8 cellular contexts compared by ENCODE assay signal in genomic region chr17:47188799-47189731, GRCh38. TPM values are rescaled to one million over a fixed set of nuclear protein-coding genes. Genes with fewer than 3 reads are reported as not detected.
DNase-seq lines count a peak whose midpoint lies in the region; ATAC-seq and TF ChIP-seq lines count a peak whose summit lies in the region.

TSS of gene CDC27 (minus strand) at chr17:47189295. CDS start at chr17:47189172, 123 bp downstream.

- H4K20me1 ChIP-seq in SK-N-SH (ENCODE audit: insufficient read depth), result peaks cover 41% of the 10 kb centered on the region

- peak within 1 kb of the TSS; percentile 93 to 96 for H3K27ac ChIP-seq in SK-N-SH (ENCODE audit: low read depth in 2 of 2, low read length in 1 of 2)
- H3K27ac ChIP-seq in gastroesophageal sphincter, result peak within 1 kb of the TSS; percentile 84 to 98 (median 92)
- peak within 1 kb of the TSS; percentile 90 for H3K27ac ChIP-seq in neutrophil
- H3K27ac ChIP-seq in substantia nigra (ENCODE audit: low read depth, low read length, poor library complexity, severe bottlenecking), result peak within 1 kb of the TSS; percentile 90

- H3K4me2 ChIP-seq in SK-N-SH, result peak within 1 kb of the TSS; percentile 86

- H3K4me3 ChIP-seq in SK-N-SH (ENCODE audit: low read depth in 2 of 2, low read length in 1 of 2) (peak within 1 kb of the TSS; percentile 90 to 93), gastroesophageal sphincter (peak within 1 kb of the TSS; percentile 64 to 74), neutrophil (ENCODE audit: low read depth in 1 of 2, low read length in 1 of 2) (peak within 1 kb of the TSS; percentile 73 to 92)

- WGBS in SK-N-SH (ENCODE audit: low lambda C conversion rate), result under 1% methylated on average over 64 of the region's 66 CpGs
- 1% methylated on average over 15 to 19 of the region's 66 CpGs for WGBS in gastroesophageal sphincter (ENCODE audit: low coverage in 1 of 2), 2 donors

- H2AFZ ChIP-seq in SK-N-SH (ENCODE audit: low read depth), result peak within 1 kb of the TSS; percentile 99

- POLR2A ChIA-PET in SK-N-SH (lab: Yijun Ruan, JAX), result interaction anchor here (0.6 to 0.7 kb wide), 2 partner anchors 126 to 243 kb away, joined by 3 read pairs; no protein-coding TSS in a partner anchor

- H3K36me3 ChIP-seq in SK-N-SH (replicated peaks in 1 of 2; ENCODE audit: control insufficient read depth in 1 of 2, insufficient read depth in 2 of 2, low read length in 1 of 2), result peaks cover 10 to 13% of the 10 kb centered on the region in 2 experiments
- H3K36me3 ChIP-seq in gastroesophageal sphincter, result no peaks in the 10 kb centered on the region
- H3K36me3 ChIP-seq in neutrophil, result no peaks in the 10 kb centered on the region

- TF ChIP-seq CTCF in SK-N-SH (IDR thresholded peaks at IDR 0.05) (0 out of 2 replicates have a peak, but pooled peaks have one; percentile 6), gastroesophageal sphincter (IDR thresholded peaks at IDR 0.05) (peak in 1 of 4 experiments; percentile 18), neutrophil (IDR thresholded peaks at IDR 0.05) (peak; percentile 74)

- TF ChIP-seq POLR2A in gastroesophageal sphincter (IDR thresholded peaks at IDR 0.05), result peak in 1 of 2 donors; percentile 46

- DNase-seq in GM04504 (ENCODE audit: low read depth) (peak; percentile 96), NCI-H1048 (lab: John Stamatoyannopoulos, UW) (peak; percentile 99), SK-N-SH (peak; percentile 97), substantia nigra (lab: John Stamatoyannopoulos, UW) (peak; percentile 76 to 100 (median 95))
- DNase-seq in activated naive CD4-positive, alpha-beta T cell treated with anti-CD3 and anti-CD28 coated beads, Interleukin-2, amount 50 U/mL, for 16 hours, result peak; percentile 100

- peaks cover 51% of the 10 kb centered on the region for H3K79me2 ChIP-seq in SK-N-SH (ENCODE audit: insufficient read depth)

- H3F3A ChIP-seq in SK-N-SH (replicated peaks; ENCODE audit: insufficient read depth), result peaks cover 10% of the 10 kb centered on the region

- no peak for TF ChIP-seq EP300 in SK-N-SH (IDR thresholded peaks at IDR 0.05; ENCODE audit: borderline replicate concordance in 1 of 2, low read depth in 1 of 2, low read length in 1 of 2)
- no peak for TF ChIP-seq EP300 in gastroesophageal sphincter (IDR thresholded peaks at IDR 0.05)

- H3K9me3 ChIP-seq in SK-N-SH (no peaks in the 10 kb centered on the region), gastroesophageal sphincter (no peaks in the 10 kb centered on the region), neutrophil (no peaks in the 10 kb centered on the region)

- peaks cover 0 to 33% of the 10 kb centered on the region in 2 experiments; a peak in 3 of 4 replicates for H3K4me1 ChIP-seq in SK-N-SH (ENCODE audit: control insufficient read depth in 1 of 2, insufficient read depth in 2 of 2, low read depth in 1 of 2, low read length in 1 of 2)
- H3K4me1 ChIP-seq in gastroesophageal sphincter, result peaks cover 6 to 47% (median 6%) of the 10 kb centered on the region in 3 donors
- peaks cover 18 to 25% of the 10 kb centered on the region in 2 experiments for H3K4me1 ChIP-seq in neutrophil (ENCODE audit: control insufficient read depth in 1 of 2, insufficient read depth in 1 of 2, low read depth in 1 of 2, low read length in 1 of 2)

- H3K9ac ChIP-seq in SK-N-SH, result peak within 1 kb of the TSS; percentile 98

- ATAC-seq in HG02571 (IDR thresholded peaks at IDR 0.05; ENCODE audit: unreplicated experiment) (peak; percentile 94), gastroesophageal sphincter (peak; percentile 98)

- CTCF ChIA-PET in SK-N-SH (lab: Yijun Ruan, JAX), result interaction anchor here (0.9 to 1.4 kb wide), 3 partner anchors 18 to 127 kb away, joined by 3 to 6 read pairs (median 4); no protein-coding TSS in a partner anchor

- TF ChIP-seq RAD21 in SK-N-SH (IDR thresholded peaks at IDR 0.05; ENCODE audit: low read length), result no peak

- H3K27me3 ChIP-seq in SK-N-SH (ENCODE audit: insufficient read depth), result no peaks in the 10 kb centered on the region
- H3K27me3 ChIP-seq in gastroesophageal sphincter, result no peaks in the 10 kb centered on the region
- H3K27me3 ChIP-seq in neutrophil, result no peaks in the 10 kb centered on the region

- H3K9me2 ChIP-seq in SK-N-SH, result no peaks in the 10 kb centered on the region

TF ChIP-seq in SK-N-SH, 30 proteins besides CTCF, POLR2A, EP300 and RAD21 (continues in another document):
- peak; percentile 52 for TF ChIP-seq TAF1 (IDR thresholded peaks at IDR 0.05; ENCODE audit: borderline replicate concordance, low read depth, low read length)
- TF ChIP-seq POLR2AphosphoS5 (IDR thresholded peaks at IDR 0.05; ENCODE audit: low read depth, low read length), result peak; percentile 36; the same call in 1 of the 2 replicates
- no peak for TF ChIP-seq ELF1 (IDR thresholded peaks at IDR 0.05)
- no peak for TF ChIP-seq IRF3 (IDR thresholded peaks at IDR 0.05; ENCODE audit: low read depth, low read length)
- TF ChIP-seq USF2 (IDR thresholded peaks at IDR 0.05; ENCODE audit: borderline replicate concordance, low read depth, low read length), result no peak
- TF ChIP-seq YY1 (IDR thresholded peaks at IDR 0.05; ENCODE audit: low read depth), result peak; percentile 47; the same call in 1 of the 2 replicates
- TF ChIP-seq RCOR1 (IDR thresholded peaks at IDR 0.05; ENCODE audit: low read length), result no peak; the same call in 1 of the 2 replicates
- TF ChIP-seq CHD2 (IDR thresholded peaks at IDR 0.05; ENCODE audit: low read length, partially characterized antibody), result peak; percentile 35
- TF ChIP-seq FOXM1 (IDR thresholded peaks at IDR 0.05; ENCODE audit: low read depth), result peak; percentile 36; the same call in 1 of the 2 replicates
- no peak for TF ChIP-seq NFIC (IDR thresholded peaks at IDR 0.05; ENCODE audit: borderline replicate concordance)
- peak; percentile 93 for TF ChIP-seq MXI1 (IDR thresholded peaks at IDR 0.05; ENCODE audit: low read depth, low read length)
- peak; percentile 42; the same call in 1 of the 2 replicates for TF ChIP-seq FOXJ3 (CRISPR knock-in tag; IDR thresholded peaks at IDR 0.05)
- peak; percentile 63; the same call in 1 of the 2 replicates for TF ChIP-seq ZBTB33 (IDR thresholded peaks at IDR 0.05; ENCODE audit: borderline replicate concordance, low read depth)
- TF ChIP-seq NRF1 (IDR thresholded peaks at IDR 0.05; ENCODE audit: low read depth, low read length), result no peak
- TF ChIP-seq GABPA (IDR thresholded peaks at IDR 0.05; ENCODE audit: low read depth), result no peak
- TF ChIP-seq FOSL2 (IDR thresholded peaks at IDR 0.05; ENCODE audit: borderline replicate concordance, low read depth), result no peak

RNA-seq across cellular contexts. Expression of gene CDC27, which starts in this region (rescaled TPM):
- polyA plus RNA-seq in SK-N-SH (2012; rRNA removed), result 44.3 and 48.7 TPM in 2 replicates
- polyA plus RNA-seq in SK-N-SH (2012; cell fraction: cytosol; rRNA removed), result 49.0 and 49.4 TPM in 2 replicates
- 58.3 and 107 TPM in 2 replicates for polyA plus RNA-seq in SK-N-SH (2012; cell fraction: nucleus; rRNA removed)
- 10 to 100 TPM; 40.4 to 71.4 (median 56.0) TPM for total RNA-seq in gastroesophageal sphincter

Comparison
In these comparisons a context has a peak if more than half of its experiments do, and no peak if none do; other contexts are left out.
1. Peak in every context shown above with its lines: DNase-seq, ATAC-seq, H3K4me3 ChIP-seq and H3K27ac ChIP-seq.